23 cellular contexts compared by ENCODE assay signal in genomic region chr16:74372953-74373846, GRCh38. TPM values are rescaled to one million over a fixed set of nuclear protein-coding genes. Genes with fewer than 3 reads are reported as not detected.
DNase-seq lines count a peak whose midpoint lies in the region; ATAC-seq and TF ChIP-seq lines count a peak whose summit lies in the region.
"Had no signal": no experiment of that assay in that cellular context is flagged by ENCODE, and none has a peak within 500 bp of the region (broad histone marks: within the 10 kb centered on the region; RNA-seq: fewer than 3 reads in every experiment).

No MANE protein-coding gene starts in this region.

- no peak overlapping the region for H3K9ac ChIP-seq in GM23248
- H3K9ac ChIP-seq: BLaER1 had no signal

- H3K27ac ChIP-seq in GM23248 = no peak overlapping the region
- H3K27ac ChIP-seq: BLaER1, HL-60, left lung, Peyer's patch, right lobe of liver, thyroid gland had no signal

- ATAC-seq in HG02852 (IDR thresholded peaks at IDR 0.05; ENCODE audit: unreplicated experiment) = no peak
- ATAC-seq: activated naive CD4-positive, alpha-beta T cell treated with anti-CD3 and anti-CD28 coated beads, Interleukin-2, amount 50 U/mL, for 72 hours; left lung had no signal

- POLR2A ChIA-PET in activated CD4-positive, alpha-beta memory T cell treated with anti-CD3 and anti-CD28 coated beads for 36 hours (lab: Charles Lee) = no interaction called here

- H3K79me2 ChIP-seq in GM23248 (ENCODE audit: insufficient read depth) = no peaks in the 10 kb centered on the region

- H3K27me3 ChIP-seq in GM23248 (replicated peaks; ENCODE audit: insufficient read depth) = no peaks in the 10 kb centered on the region
- H3K27me3 ChIP-seq: BLaER1, left lung, Peyer's patch, right lobe of liver, thyroid gland had no signal

- no peak overlapping the region for H3K4me2 ChIP-seq in GM23248 (ENCODE audit: unreplicated experiment)
- H3K4me2 ChIP-seq: BLaER1 had no signal

- H3K27me3 Mint-ChIP-seq in dendritic cell treated with granulocyte-macrophage colony-stimulating factor and Interleukin-4, amounts not matched to agents 40 ng/mL and 50 ng/mL, for 4 days = no peaks in the 10 kb centered on the region
- peaks cover 18% of the 10 kb centered on the region for H3K27me3 Mint-ChIP-seq in nephron progenitor cell (ENCODE audit: low read depth, poor library complexity)
- no peaks in the 10 kb centered on the region for H3K27me3 Mint-ChIP-seq in activated CD4-positive, alpha-beta memory T cell treated with anti-CD3 and anti-CD28 coated beads for 36 hours

- WGBS in GM23248 (ENCODE audit: low coverage in 1 of 2, low lambda C conversion rate in 2 of 2, missing lambda C conversion rate in 2 of 2), 2 experiments = 63 to 68% methylated on average over 10 of the region's 10 CpGs

- H4K20me1 ChIP-seq in GM23248 (ENCODE audit: insufficient read depth) = no peaks in the 10 kb centered on the region
- H4K20me1 ChIP-seq: BLaER1 had no signal

- H3K4me1 ChIP-seq in GM23248 (ENCODE audit: insufficient read depth) = no peaks in the 10 kb centered on the region
- H3K4me1 ChIP-seq: Peyer's patch, right lobe of liver, thyroid gland had no signal

- no peaks in the 10 kb centered on the region for H3K36me3 Mint-ChIP-seq in dendritic cell treated with granulocyte-macrophage colony-stimulating factor and Interleukin-4, amounts not matched to agents 40 ng/mL and 50 ng/mL, for 4 days (ENCODE audit: low read depth)
- no peaks in the 10 kb centered on the region for H3K36me3 Mint-ChIP-seq in nephron progenitor cell (ENCODE audit: low read depth)
- no peaks in the 10 kb centered on the region for H3K36me3 Mint-ChIP-seq in activated CD4-positive, alpha-beta memory T cell treated with anti-CD3 and anti-CD28 coated beads for 36 hours
- H3K36me3 Mint-ChIP-seq: activated naive CD4-positive, alpha-beta T cell treated with anti-CD3 and anti-CD28 coated beads, Interleukin-2, amount 50 U/mL, for 72 hours had no signal

- H3K9me2 ChIP-seq in GM23248 (ENCODE audit: insufficient read depth) = no peaks in the 10 kb centered on the region

- H3K27ac Mint-ChIP-seq in dendritic cell treated with granulocyte-macrophage colony-stimulating factor and Interleukin-4, amounts not matched to agents 40 ng/mL and 50 ng/mL, for 4 days = peak overlapping the region; percentile 4
- H3K27ac Mint-ChIP-seq in nephron progenitor cell = peak overlapping the region; percentile 53
- no peak overlapping the region for H3K27ac Mint-ChIP-seq in activated CD4-positive, alpha-beta memory T cell treated with anti-CD3 and anti-CD28 coated beads for 36 hours

- H3K36me3 ChIP-seq in GM23248 (ENCODE audit: low read depth) = no peaks in the 10 kb centered on the region
- H3K36me3 ChIP-seq: BLaER1, left lung, Peyer's patch, right lobe of liver, thyroid gland had no signal

- CTCF ChIA-PET in activated CD4-positive, alpha-beta memory T cell treated with anti-CD3 and anti-CD28 coated beads for 36 hours (lab: Charles Lee) = no interaction called here

- no peaks in the 10 kb centered on the region for H3K9me3 ChIP-seq in GM23248 (ENCODE audit: low read depth)
- H3K9me3 ChIP-seq: BLaER1, left lung, Peyer's patch, right lobe of liver, thyroid gland had no signal

- H3K9me3 Mint-ChIP-seq in dendritic cell treated with granulocyte-macrophage colony-stimulating factor and Interleukin-4, amounts not matched to agents 40 ng/mL and 50 ng/mL, for 4 days = no peaks in the 10 kb centered on the region
- H3K9me3 Mint-ChIP-seq in nephron progenitor cell = no peaks in the 10 kb centered on the region
- no peaks in the 10 kb centered on the region for H3K9me3 Mint-ChIP-seq in activated CD4-positive, alpha-beta memory T cell treated with anti-CD3 and anti-CD28 coated beads for 36 hours
- H3K9me3 Mint-ChIP-seq: activated naive CD4-positive, alpha-beta T cell treated with anti-CD3 and anti-CD28 coated beads, Interleukin-2, amount 50 U/mL, for 72 hours had no signal

- peaks cover 22% of the 10 kb centered on the region for H3K4me1 Mint-ChIP-seq in dendritic cell treated with granulocyte-macrophage colony-stimulating factor and Interleukin-4, amounts not matched to agents 40 ng/mL and 50 ng/mL, for 4 days (ENCODE audit: low read depth)
- H3K4me1 Mint-ChIP-seq in nephron progenitor cell = no peaks in the 10 kb centered on the region
- H3K4me1 Mint-ChIP-seq in activated CD4-positive, alpha-beta memory T cell treated with anti-CD3 and anti-CD28 coated beads for 36 hours (ENCODE audit: low read depth) = no peaks in the 10 kb centered on the region

- no peak overlapping the region for H3K4me3 ChIP-seq in GM23248
- H3K4me3 ChIP-seq: BLaER1, left lung, Peyer's patch, right lobe of liver, thyroid gland had no signal

- H2AFZ ChIP-seq in GM23248 = no peak overlapping the region

- no peak for TF ChIP-seq CTCF in GM20000 (IDR thresholded peaks at IDR 0.05; ENCODE audit: extremely low read depth, missing control alignments)
- no peak for TF ChIP-seq CTCF in nephron progenitor cell (IDR thresholded peaks at IDR 0.05)

- H3F3A ChIP-seq in GM23248 (ENCODE audit: insufficient read depth) = 0 out of 2 replicates have a peak, but pooled peaks cover 4% of the 10 kb centered on the region

- no peak overlapping the region for H3K4me3 Mint-ChIP-seq in dendritic cell treated with granulocyte-macrophage colony-stimulating factor and Interleukin-4, amounts not matched to agents 40 ng/mL and 50 ng/mL, for 4 days
- no peak overlapping the region for H3K4me3 Mint-ChIP-seq in nephron progenitor cell
- H3K4me3 Mint-ChIP-seq in activated CD4-positive, alpha-beta memory T cell treated with anti-CD3 and anti-CD28 coated beads for 36 hours = no peak overlapping the region

- in situ Hi-C loops in GM23248 (cut with MboI) = no loop called here

- DNase-seq in AG20443 (ENCODE audit: low spot score) (peak; percentile 5), GM20000 (ENCODE audit: low spot score) (peak; percentile 14), nephron progenitor cell (no peak), GM23248 (no peak), NCI-H146 (lab: John Stamatoyannopoulos, UW) (no peak)
- DNase-seq in activated CD4-positive, alpha-beta memory T cell treated with anti-CD3 and anti-CD28 coated beads for 36 hours = no peak
- DNase-seq: DMS79; effector CD4-positive, alpha-beta T cell; hypothalamus; left lung; mesenchymal stem cell; NCI-H2107; NCI-H345; Peyer's patch; right lobe of liver; SHP77 treated with DMSO at 0.1 percent for 48 hours; stimulated activated CD4-positive, alpha-beta T cell treated with anti-CD3 and anti-CD28 coated beads, Interleukin-2, amount 100 ng/mL, for 48 hours; thyroid gland had no signal

- intact Hi-C loops in dendritic cell treated with granulocyte-macrophage colony-stimulating factor and Interleukin-4, amounts not matched to agents 40 ng/mL and 50 ng/mL, for 4 days (cut with micrococcal nuclease) = no loop called here
- intact Hi-C loops in activated CD4-positive, alpha-beta memory T cell treated with anti-CD3 and anti-CD28 coated beads for 36 hours (cut with micrococcal nuclease) = no loop called here

RNA-seq across cellular contexts. Expression of gene NPIPB15, which starts 2.9 kb away (rescaled TPM):
- 0.11 TPM in 1 of 2 replicates, not detected in the other for total RNA-seq in GM23248 (2014; rRNA removed; shearing (Covaris generic))
- 1.6 and 1.8 TPM in 2 replicates for polyA plus RNA-seq in GM23248 (2016; fragmentation: Nextera tagmentation; extraction: Ambion mirVana)
- under 1 TPM in 1 of 2 experiments, not detected in 1; 0.58 TPM for total RNA-seq in activated CD4-positive, alpha-beta memory T cell treated with anti-CD3 and anti-CD28 coated beads for 36 hours

RNA-seq across cellular contexts. Expression of gene CLEC18B, which starts 48.1 kb away (rescaled TPM):
- 0.22 TPM in 1 of 2 replicates, not detected in the other for total RNA-seq in GM23248 (2014; rRNA removed; shearing (Covaris generic))
- polyA plus RNA-seq in GM23248 (2016; fragmentation: Nextera tagmentation; extraction: Ambion mirVana) = 0.25 TPM in 1 of 2 replicates, not detected in the other
- total RNA-seq in activated CD4-positive, alpha-beta memory T cell treated with anti-CD3 and anti-CD28 coated beads for 36 hours = under 1 TPM in 1 of 2 experiments, not detected in 1; 0.34 TPM

Comparison
In these comparisons a context has a peak if more than half of its experiments do, and no peak if none do; other contexts are left out.
1. DNase-seq: peak in AG20443 (single experiment) and GM20000 (single experiment); none in nephron progenitor cell (single experiment), GM23248 (single experiment), NCI-H146 (single experiment) and activated CD4-positive, alpha-beta memory T cell treated with anti-CD3 and anti-CD28 coated beads for 36 hours (single experiment).